12 cellular contexts compared by ENCODE assay signal in genomic region chr18:58861853-58862252, GRCh38. TPM values are rescaled to one million over a fixed set of nuclear protein-coding genes. Genes with fewer than 3 reads are reported as not detected.
DNase-seq lines count a peak whose midpoint lies in the region; ATAC-seq and TF ChIP-seq lines count a peak whose summit lies in the region.
"Had no signal": no experiment of that assay in that cellular context is flagged by ENCODE, and none has a peak within 500 bp of the region (broad histone marks: within the 10 kb centered on the region; RNA-seq: fewer than 3 reads in every experiment).

No MANE protein-coding gene starts in this region.

- no peak for DNase-seq in heart right ventricle
- DNase-seq in right cardiac atrium = no peak
- no peak for DNase-seq in naive B cell
- no peak for DNase-seq in type B pancreatic cell (ENCODE audit: extremely low spot score, unreplicated experiment)
- DNase-seq in GM13977 (ENCODE audit: low spot score) = no peak
- DNase-seq in NOMO-1 treated with dmso at 0.1 percent for 144 hours (lab: John Stamatoyannopoulos, UW; ENCODE audit: unreplicated experiment) = no peak
- no peak for DNase-seq in NCI-H1436 treated with DMSO at 0.1 percent for 48 hours (lab: John Stamatoyannopoulos, UW)
- DNase-seq: activated CD4-positive, alpha-beta T cell treated with anti-CD3 and anti-CD28 coated beads for 1 hour; activated effector memory CD4-positive, alpha-beta T cell treated with anti-CD3 and anti-CD28 coated beads, Interleukin-2, amount 50 U/mL, for 16 hours; SIG-M5 had no signal

- H3K27me3 ChIP-seq in heart right ventricle = no peaks in the 10 kb centered on the region
- H3K27me3 ChIP-seq in right cardiac atrium (ENCODE audit: control insufficient read depth, insufficient read depth) = no peaks in the 10 kb centered on the region
- H3K27me3 ChIP-seq: gastroesophageal sphincter had no signal

- no peaks in the 10 kb centered on the region for H3K9me3 Mint-ChIP-seq in naive B cell
- no peaks in the 10 kb centered on the region for H3K9me3 Mint-ChIP-seq in type B pancreatic cell

- H3K27ac Mint-ChIP-seq in naive B cell = peak overlapping the region in 1 of 6 donors; percentile 93
- peak overlapping the region; percentile 98 for H3K27ac Mint-ChIP-seq in type B pancreatic cell

- H3K27ac ChIP-seq in heart right ventricle = peak overlapping the region in 8 of 10 donors; percentile 96 to 100 (median 99)
- no peak overlapping the region for H3K27ac ChIP-seq in right cardiac atrium (ENCODE audit: low read length)
- H3K27ac ChIP-seq in angular gyrus (ENCODE audit: low read depth, low read length) = peak overlapping the region; percentile 98

- 71 to 73% methylated on average over 5 of the region's 5 CpGs for WGBS in heart right ventricle, 2 donors
- 69% methylated on average over 5 of the region's 5 CpGs for WGBS in right cardiac atrium

- H3K36me3 Mint-ChIP-seq in naive B cell (peaks cover 10 to 14% of the 10 kb centered on the region in 2 donors), type B pancreatic cell (peaks cover 22% of the 10 kb centered on the region)

- H3K4me1 ChIP-seq in heart right ventricle (peaks cover 12 to 77% (median 66%) of the 10 kb centered on the region in 9 donors), right cardiac atrium (ENCODE audit: control insufficient read depth, insufficient read depth, low read length) (peaks cover 18% of the 10 kb centered on the region)

- H3K4me3 ChIP-seq in heart right ventricle = peak overlapping the region in 1 of 10 donors; percentile 61
- H3K4me3 ChIP-seq in right cardiac atrium (ENCODE audit: low read length) = no peak overlapping the region

- TF ChIP-seq CTCF in heart right ventricle (IDR thresholded peaks at IDR 0.05) (no peak), type B pancreatic cell (conservative IDR thresholded peaks at IDR 0.05) (no peak), GM13977 (IDR thresholded peaks at IDR 0.05; ENCODE audit: extremely low read depth, insufficient read depth, missing control alignments) (no peak)

- H3K4me1 Mint-ChIP-seq in naive B cell (peaks cover 27 to 36% (median 27%) of the 10 kb centered on the region in 3 donors), type B pancreatic cell (ENCODE audit: unreplicated experiment) (peaks cover 65% of the 10 kb centered on the region)

- ATAC-seq in heart right ventricle = no peak
- no peak for ATAC-seq in right cardiac atrium
- ATAC-seq in naive B cell (ENCODE audit: low read depth in 2 of 2) = no peak
- ATAC-seq: gastroesophageal sphincter had no signal

- H3K4me3 Mint-ChIP-seq in naive B cell (peak overlapping the region in 5 of 8 donors; percentile 22 to 92 (median 53)), type B pancreatic cell (peak overlapping the region; percentile 91)

- H3K27me3 Mint-ChIP-seq in naive B cell (peaks cover 0 to 13% (median 10%) of the 10 kb centered on the region in 3 donors), type B pancreatic cell (no peaks in the 10 kb centered on the region)

- H3K36me3 ChIP-seq in heart right ventricle = peaks cover 0 to 9% (median 0%) of the 10 kb centered on the region in 9 donors
- H3K36me3 ChIP-seq: gastroesophageal sphincter had no signal

- H3K9me3 ChIP-seq in heart right ventricle (no peaks in the 10 kb centered on the region), right cardiac atrium (ENCODE audit: control insufficient read depth, low read length) (no peaks in the 10 kb centered on the region)
- H3K9me3 ChIP-seq: gastroesophageal sphincter had no signal

- intact Hi-C loops in heart right ventricle (cut with DNase I) = loop anchor here in 4 of 10 donors (5.0 to 10.0 kb wide), 6 partner anchors 50 to 193 kb away; no protein-coding TSS in a partner anchor
- intact Hi-C loops in right cardiac atrium (cut with DNase I) = loop anchor here in 2 of 4 donors (10.0 kb wide), 3 partner anchors 77 to 193 kb away; no protein-coding TSS in a partner anchor

- in situ Hi-C loops in GM13977 (cut with MboI; ENCODE audit: low pct_unique_long_range_greater_than_20kb, low sequenced_read_pairs, unreplicated experiment) = no loop called here

RNA-seq across cellular contexts. Expression of gene ZNF532, which starts 2.8 kb away (rescaled TPM):
- total RNA-seq in heart right ventricle (10 to 100 TPM; 53.4 to 71.4 (median 66.8) TPM), right cardiac atrium (10 to 100 TPM; 70.5 to 87.9 (median 75.9) TPM), type B pancreatic cell (ENCODE audit: low replicate concordance) (80.0 and 137 TPM in 2 replicates)
- polyA plus RNA-seq in heart right ventricle (10 to 100 TPM; 13.8 to 26.0 TPM), right cardiac atrium (21.1 TPM), naive B cell (ENCODE audit: low read depth in 6 of 6) (10 to 100 TPM in 3 of 6 donors, 1 to 10 TPM in 3; 4.5 to 13.4 (median 8.9) TPM)
